In genomic region chr11:69180726-69181125, GRCh38 we compare ENCODE assay signal across 23 cellular contexts. TPM values are rescaled to one million over a fixed set of nuclear protein-coding genes. Genes with fewer than 3 reads are reported as not detected.
"Had no signal": no experiment of that assay in that cellular context is flagged by ENCODE, and none has a peak within 500 bp of the region (broad histone marks: within the 10 kb centered on the region; RNA-seq: fewer than 3 reads in every experiment).

No MANE protein-coding gene starts in this region.

- H3K27me3 ChIP-seq: MG63 had no signal

- H3K9me3 ChIP-seq: MG63 had no signal

- H3K4me1 ChIP-seq: SJSA1 had no signal

- H3K27ac ChIP-seq: HL-60, SJSA1, SK-N-MC had no signal

- H3K4me3 ChIP-seq: MG63, SJSA1, SK-N-MC had no signal

- DNase-seq: Karpas-422, KG1, MG63, NCI-H1092, NCI-H1105 treated with DMSO at 0.1 percent for 48 hours, NCI-H1417 treated with DMSO at 0.1 percent for 48 hours, NCI-H146, NCI-H1694 treated with DMSO at 0.1 percent for 48 hours, NCI-H1930, NCI-H2081, NCI-H2107, NCI-H226, NCI-H446, NCI-H510A, NCI-H524 treated with DMSO at 0.1 percent for 48 hours, NCI-H69, NCI-H774, Right ventricle myocardium superior, RPMI8226, SIG-M5 had no signal

- H3K36me3 ChIP-seq: MG63, SJSA1 had no signal

RNA-seq across cellular contexts. Expression of gene SMIM38, which starts 25.0 kb away (rescaled TPM):
- total RNA-seq: Right ventricle myocardium superior had no signal
